In the genomic region with DNA sequence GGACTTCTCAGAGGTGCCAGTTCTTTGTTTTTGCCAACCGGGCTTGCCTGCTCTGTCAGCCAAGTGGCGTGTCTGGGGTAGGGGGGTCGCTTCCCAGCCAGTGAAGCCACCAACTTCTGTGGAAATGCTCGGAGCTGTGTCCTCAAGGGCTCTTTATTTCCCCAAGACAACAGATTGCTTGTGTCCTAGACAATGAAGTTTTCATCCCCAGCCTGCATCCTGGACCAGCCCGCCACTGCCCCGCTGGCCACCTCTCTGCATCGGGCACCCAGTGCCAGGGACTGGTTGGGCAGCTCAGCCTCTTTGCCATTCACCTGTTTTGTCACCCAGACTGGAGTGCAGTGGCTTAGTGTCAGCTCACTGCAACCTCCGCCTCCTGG, we compare ENCODE assay signal across 15 cellular contexts. TPM values are rescaled to one million over a fixed set of nuclear protein-coding genes. Genes with fewer than 3 reads are reported as not detected.
A peak's percentile ranks its signal among the peaks of the same experiment; 100 is the strongest.
DNase-seq lines count a peak whose midpoint lies in the region; ATAC-seq, FAIRE-seq and TF ChIP-seq lines count a peak whose summit lies in the region.
"Had no signal": no experiment of that assay in that cellular context is flagged by ENCODE, and none has a peak within 500 bp of the region (broad histone marks: within the 10 kb centered on the region; RNA-seq: fewer than 3 reads in every experiment).

No MANE protein-coding gene starts in this region.

- H3K36me3 Mint-ChIP-seq in activated CD4-positive, alpha-beta T cell treated with anti-CD3 and anti-CD28 coated beads, Interleukin-2, amount 10 ng/mL, durations not matched to agents 7 days and 5 days (ENCODE audit: low read depth): peaks cover 7% of the 10 kb centered on the region
- peaks cover 5% of the 10 kb centered on the region for H3K36me3 Mint-ChIP-seq in nephron (ENCODE audit: low read depth)
- H3K36me3 Mint-ChIP-seq: immature natural killer cell, natural killer cell had no signal

- H3K23ac ChIP-seq in neuronal stem cell (ENCODE audit: low read depth, low read length, poor library complexity): no peak overlapping the region

- no peak for TF ChIP-seq POLR2A in endothelial cell of umbilical vein (IDR thresholded peaks at IDR 0.05; ENCODE audit: low read depth, low read length)

- no peak overlapping the region for H3K4me2 ChIP-seq in endothelial cell of umbilical vein (ENCODE audit: insufficient read depth, low read length)
- H3K4me2 ChIP-seq in neuronal stem cell (ENCODE audit: insufficient read depth, low read length, poor library complexity, severe bottlenecking): no peak overlapping the region
- no peak overlapping the region for H3K4me2 ChIP-seq in SK-N-SH

- no peaks in the 10 kb centered on the region for H3K27me3 ChIP-seq in endothelial cell of umbilical vein (ENCODE audit: control insufficient read depth in 2 of 2, insufficient read depth in 2 of 2, low read length in 2 of 2)
- H3K27me3 ChIP-seq in tibial artery: no peaks in the 10 kb centered on the region
- H3K27me3 ChIP-seq in neuronal stem cell (ENCODE audit: control insufficient read depth in 3 of 3, insufficient read depth in 3 of 3, low read depth in 1 of 3, low read length in 3 of 3): no peaks in the 10 kb centered on the region
- no peaks in the 10 kb centered on the region for H3K27me3 ChIP-seq in SK-N-SH (ENCODE audit: insufficient read depth)
- H3K27me3 ChIP-seq: Peyer's patch had no signal

- no peak overlapping the region for H4K91ac ChIP-seq in neuronal stem cell (ENCODE audit: low read depth, low read length, poor library complexity)

- no peak for TF ChIP-seq CTCF in endothelial cell of umbilical vein (IDR thresholded peaks at IDR 0.05; ENCODE audit: extremely low read depth in 1 of 2, insufficient read depth in 1 of 2, low read depth in 1 of 2, low read length in 2 of 2)
- TF ChIP-seq CTCF in nephron (IDR thresholded peaks at IDR 0.05; ENCODE audit: unreplicated experiment in 3 of 3): no peak
- TF ChIP-seq CTCF in tibial artery (IDR thresholded peaks at IDR 0.05): no peak
- TF ChIP-seq CTCF in SK-N-SH (IDR thresholded peaks at IDR 0.05): no peak

- no peaks in the 10 kb centered on the region for H3K9me1 ChIP-seq in endothelial cell of umbilical vein (replicated peaks; ENCODE audit: control insufficient read depth, extremely low read depth, insufficient read depth, low read length)

- no peak overlapping the region for H2BK12ac ChIP-seq in neuronal stem cell (ENCODE audit: low read length)

- no peak overlapping the region for H3K4me3 Mint-ChIP-seq in activated CD4-positive, alpha-beta T cell treated with anti-CD3 and anti-CD28 coated beads, Interleukin-2, amount 10 ng/mL, durations not matched to agents 7 days and 5 days
- peak overlapping the region; percentile 21 to 46 (median 29) for H3K4me3 Mint-ChIP-seq in nephron
- H3K4me3 Mint-ChIP-seq: immature natural killer cell, natural killer cell had no signal

- no TSS peak for BruUV-seq in endothelial cell of umbilical vein (replicated peaks; lab: Mats Ljungman, UMichigan)

- H3K9me3 ChIP-seq in endothelial cell of umbilical vein (replicated peaks; ENCODE audit: control insufficient read depth, insufficient read depth, low read length) (no peaks in the 10 kb centered on the region), tibial artery (no peaks in the 10 kb centered on the region), neuronal stem cell (replicated peaks in 1 of 2; ENCODE audit: control insufficient read depth in 2 of 2, insufficient read depth in 1 of 2, low read depth in 1 of 2, low read length in 2 of 2) (no peaks in the 10 kb centered on the region), SK-N-SH (no peaks in the 10 kb centered on the region)
- H3K9me3 ChIP-seq: Peyer's patch had no signal

- H4K20me1 ChIP-seq in endothelial cell of umbilical vein (replicated peaks; ENCODE audit: control insufficient read depth, extremely low read depth, insufficient read depth, low read length): no peaks in the 10 kb centered on the region
- peaks cover 72% of the 10 kb centered on the region for H4K20me1 ChIP-seq in SK-N-SH (ENCODE audit: insufficient read depth)

- no peak for TF ChIP-seq EP300 in SK-N-SH (IDR thresholded peaks at IDR 0.05; ENCODE audit: borderline replicate concordance in 1 of 2, low read depth in 1 of 2, low read length in 1 of 2)

- H3K36me3 ChIP-seq in endothelial cell of umbilical vein (ENCODE audit: control insufficient read depth in 2 of 2, extremely low read depth in 1 of 2, insufficient read depth in 2 of 2, low read length in 2 of 2): no peaks in the 10 kb centered on the region
- H3K36me3 ChIP-seq in tibial artery: no peaks in the 10 kb centered on the region
- H3K36me3 ChIP-seq in neuronal stem cell (replicated peaks in 1 of 2; ENCODE audit: control insufficient read depth in 2 of 2, insufficient read depth in 2 of 2, low read length in 2 of 2): peaks cover 0 to 41% of the 10 kb centered on the region in 2 donors
- H3K36me3 ChIP-seq in SK-N-SH (replicated peaks in 1 of 2; ENCODE audit: control insufficient read depth in 1 of 2, insufficient read depth in 2 of 2, low read length in 1 of 2): peaks cover 0 to 1% of the 10 kb centered on the region in 2 experiments

- H3K9me3 Mint-ChIP-seq in activated CD4-positive, alpha-beta T cell treated with anti-CD3 and anti-CD28 coated beads, Interleukin-2, amount 10 ng/mL, durations not matched to agents 7 days and 5 days: no peaks in the 10 kb centered on the region
- H3K9me3 Mint-ChIP-seq in nephron: no peaks in the 10 kb centered on the region
- H3K9me3 Mint-ChIP-seq: immature natural killer cell, natural killer cell had no signal

- peaks cover 6% of the 10 kb centered on the region for H3F3A ChIP-seq in SK-N-SH (replicated peaks; ENCODE audit: insufficient read depth)

- H3K27ac Mint-ChIP-seq in activated CD4-positive, alpha-beta T cell treated with anti-CD3 and anti-CD28 coated beads, Interleukin-2, amount 10 ng/mL, durations not matched to agents 7 days and 5 days: peak overlapping the region; percentile 50
- peak overlapping the region; percentile 44 to 65 (median 45) for H3K27ac Mint-ChIP-seq in nephron

- WGBS in neuronal stem cell (ENCODE audit: extremely low coverage in 2 of 2, insufficient read length in 2 of 2, insufficient replicate concordance in 1 of 2), 2 donors: no CpG with 5 or more reads among the region's 8 CpGs
- WGBS in SK-N-SH (ENCODE audit: low lambda C conversion rate): 81% methylated on average over 8 of the region's 8 CpGs

- CTCF ChIA-PET in activated CD4-positive, alpha-beta T cell treated with anti-CD3 and anti-CD28 coated beads, Interleukin-2, amount 10 ng/mL, durations not matched to agents 7 days and 5 days (lab: Charles Lee): interaction anchor here (0.9 to 1.8 kb wide), 3 partner anchors 10 to 184 kb away, joined by 3 to 6 read pairs (median 3); partner anchors contain the start of gene MYO1F
- CTCF ChIA-PET in endothelial cell of umbilical vein (lab: Charles Lee): interaction anchor here (1.1 to 5.0 kb wide), 4 partner anchors 31 to 40 kb away, joined by 4 to 52 read pairs (median 24); no protein-coding TSS in a partner anchor
- CTCF ChIA-PET in SK-N-SH (lab: Yijun Ruan, JAX): interaction anchor here (1.9 to 8.0 kb wide), 2 partner anchors 19 to 40 kb away, joined by 8 to 78 read pairs; partner anchors contain the start of gene MARCHF2

- dilution Hi-C loops in endothelial cell of umbilical vein (cut with MboI; ENCODE audit: extremely low pct_ligation_motif_present, low sequenced_read_pairs): no loop called here

- H3K18ac ChIP-seq in neuronal stem cell (ENCODE audit: low read length): no peak overlapping the region

- intact Hi-C loops in endothelial cell of umbilical vein (cut with micrococcal nuclease) (loop anchor here (1.0 kb wide), 1 partner anchor 30 kb away; no protein-coding TSS in a partner anchor), tibial artery (cut with DNase I; ENCODE audit: low total_unique reads) (no loop called here)

- no peak overlapping the region for H2AK5ac ChIP-seq in neuronal stem cell (ENCODE audit: low read depth, low read length)

- no peak overlapping the region for H4K8ac ChIP-seq in neuronal stem cell (ENCODE audit: low read depth, low read length)

- no peak overlapping the region for H3K14ac ChIP-seq in neuronal stem cell (ENCODE audit: low read length)

- H3K4me3 ChIP-seq in endothelial cell of umbilical vein (replicated peaks in 1 of 3; ENCODE audit: insufficient read depth in 1 of 3, low read depth in 1 of 3, low read length in 3 of 3): no peak overlapping the region
- H3K4me3 ChIP-seq in tibial artery: no peak overlapping the region
- H3K4me3 ChIP-seq in neuronal stem cell (ENCODE audit: low read length in 2 of 2): no peak overlapping the region
- no peak overlapping the region for H3K4me3 ChIP-seq in SK-N-SH (ENCODE audit: low read depth in 2 of 2, low read length in 1 of 2)
- H3K4me3 ChIP-seq: Peyer's patch had no signal

- no peak overlapping the region for H2BK5ac ChIP-seq in neuronal stem cell (ENCODE audit: low read length)

- no peak for ATAC-seq in GM19463 (IDR thresholded peaks at IDR 0.05; ENCODE audit: unreplicated experiment)
- ATAC-seq: esophagus mucosa, natural killer cell had no signal

- H3K79me2 ChIP-seq in endothelial cell of umbilical vein (ENCODE audit: control insufficient read depth, insufficient read depth, low read length) (peaks cover 61% of the 10 kb centered on the region), SK-N-SH (ENCODE audit: insufficient read depth) (peaks cover 90% of the 10 kb centered on the region)

- H3K9ac ChIP-seq in endothelial cell of umbilical vein (replicated peaks; ENCODE audit: extremely low read depth, insufficient read depth, low read length) (no peak overlapping the region), neuronal stem cell (ENCODE audit: low read depth, low read length, poor library complexity) (no peak overlapping the region), SK-N-SH (no peak overlapping the region)

- no peak overlapping the region for H2AFZ ChIP-seq in endothelial cell of umbilical vein (ENCODE audit: low read depth, low read length)
- H2AFZ ChIP-seq in neuronal stem cell (ENCODE audit: low read length): no peak overlapping the region
- H2AFZ ChIP-seq in SK-N-SH (ENCODE audit: low read depth): no peak overlapping the region

- no peak for TF ChIP-seq RAD21 in SK-N-SH (IDR thresholded peaks at IDR 0.05; ENCODE audit: low read length)

- H3K4me1 ChIP-seq in endothelial cell of umbilical vein (ENCODE audit: control insufficient read depth, extremely low read depth, insufficient read depth, low read length): peaks cover 32% of the 10 kb centered on the region
- peaks cover 4 to 81% (median 67%) of the 10 kb centered on the region in 4 donors for H3K4me1 ChIP-seq in tibial artery
- H3K4me1 ChIP-seq in neuronal stem cell (ENCODE audit: control insufficient read depth in 2 of 2, insufficient read depth in 1 of 2, low read depth in 1 of 2, low read length in 2 of 2): peaks cover 5 to 9% of the 10 kb centered on the region in 2 donors
- peaks cover 14 to 36% of the 10 kb centered on the region in 2 experiments; a peak in 2 of 4 replicates for H3K4me1 ChIP-seq in SK-N-SH (ENCODE audit: control insufficient read depth in 1 of 2, insufficient read depth in 2 of 2, low read depth in 1 of 2, low read length in 1 of 2)

- DNase-seq in activated CD4-positive, alpha-beta T cell treated with anti-CD3 and anti-CD28 coated beads, Interleukin-2, amount 10 ng/mL, durations not matched to agents 7 days and 5 days: no peak
- DNase-seq in activated CD4-positive, alpha-beta T cell treated with anti-CD3 and anti-CD28 coated beads, Interleukin-2, amount 50 U/mL, for 1 hour: no peak
- no peak for DNase-seq in endothelial cell of umbilical vein (ENCODE audit: low read depth, low spot score)
- no peak for DNase-seq in tibial artery
- no peak for DNase-seq in neuronal stem cell (ENCODE audit: low spot score)
- no peak for DNase-seq in SK-N-SH
- DNase-seq: immature natural killer cell, natural killer cell, NCI-H2171 treated with DMSO at 0.1 percent for 48 hours, Peyer's patch had no signal

- H2BK120ac ChIP-seq in neuronal stem cell (ENCODE audit: low read depth, low read length): no peak overlapping the region

- no peaks in the 10 kb centered on the region for H3K9me2 ChIP-seq in SK-N-SH

- FAIRE-seq in endothelial cell of umbilical vein (lab: Jason Lieb, UNC): no peak
- FAIRE-seq: GM18507 had no signal

- peaks cover 33% of the 10 kb centered on the region for H3K79me1 ChIP-seq in neuronal stem cell (ENCODE audit: low read depth, low read length)

- H3K27ac ChIP-seq in endothelial cell of umbilical vein (ENCODE audit: insufficient read depth, low read depth, low read length): peak overlapping the region; percentile 70
- H3K27ac ChIP-seq in tibial artery: peak overlapping the region; percentile 99 to 100
- H3K27ac ChIP-seq in neuronal stem cell (replicated peaks; ENCODE audit: low read length): no peak overlapping the region
- H3K27ac ChIP-seq in SK-N-SH (ENCODE audit: low read depth in 2 of 2, low read length in 1 of 2): peak overlapping the region in 1 of 2 experiments; percentile 18; a peak in 1 of 4 replicates

- POLR2A ChIA-PET in activated CD4-positive, alpha-beta T cell treated with anti-CD3 and anti-CD28 coated beads, Interleukin-2, amount 10 ng/mL, durations not matched to agents 7 days and 5 days (lab: Charles Lee): no interaction called here
- POLR2A ChIA-PET in endothelial cell of umbilical vein (lab: Charles Lee) (no interaction called here), SK-N-SH (lab: Yijun Ruan, JAX) (no interaction called here)

- no peak overlapping the region for H2BK15ac ChIP-seq in neuronal stem cell (ENCODE audit: low read length)

- H3K27me3 Mint-ChIP-seq in activated CD4-positive, alpha-beta T cell treated with anti-CD3 and anti-CD28 coated beads, Interleukin-2, amount 10 ng/mL, durations not matched to agents 7 days and 5 days: no peaks in the 10 kb centered on the region
- no peaks in the 10 kb centered on the region for H3K27me3 Mint-ChIP-seq in nephron (ENCODE audit: low read depth)

- no peak overlapping the region for H3K4ac ChIP-seq in neuronal stem cell (ENCODE audit: low read length)

- H3K4me1 Mint-ChIP-seq in activated CD4-positive, alpha-beta T cell treated with anti-CD3 and anti-CD28 coated beads, Interleukin-2, amount 10 ng/mL, durations not matched to agents 7 days and 5 days: peaks cover 46% of the 10 kb centered on the region
- H3K4me1 Mint-ChIP-seq in nephron: peaks cover 36% of the 10 kb centered on the region

RNA-seq across cellular contexts. Expression of gene RAB11B, which starts 3.7 kb away (rescaled TPM):
- 100 to 1,000 TPM; 104 to 107 TPM for total RNA-seq in activated CD4-positive, alpha-beta T cell treated with anti-CD3 and anti-CD28 coated beads, Interleukin-2, amount 10 ng/mL, durations not matched to agents 7 days and 5 days
- 92.2 and 99.8 TPM in 2 replicates for total RNA-seq in endothelial cell of umbilical vein
- polyA plus RNA-seq in endothelial cell of umbilical vein: 74.1 and 80.0 TPM in 2 replicates
- polyA plus RNA-seq in endothelial cell of umbilical vein (2011; cell fraction: cytosol; rRNA removed): 54.1 and 72.1 TPM in 2 replicates
- 130 and 131 TPM in 2 replicates for polyA plus RNA-seq in endothelial cell of umbilical vein (2011; cell fraction: nucleus; rRNA removed)
- 82.6 and 111 TPM in 2 replicates for polyA plus RNA-seq in endothelial cell of umbilical vein (2012)
- 58.4 and 64.1 TPM in 2 replicates for polyA minus RNA-seq in endothelial cell of umbilical vein
- 32.6 TPM for polyA minus RNA-seq in endothelial cell of umbilical vein (2011; cell fraction: cytosol; rRNA and poly(A)+ RNA removed)
- 45.5 and 73.0 TPM in 2 replicates for polyA minus RNA-seq in endothelial cell of umbilical vein (2011; cell fraction: nucleus; rRNA and poly(A)+ RNA removed)
- 104 TPM for polyA plus RNA-seq in neuronal stem cell (2013, experiment 1 of 2)
- 102 TPM for polyA plus RNA-seq in neuronal stem cell (2013, experiment 2 of 2)
- 70.5 and 127 TPM in 2 replicates for polyA plus RNA-seq in SK-N-SH (2012; rRNA removed)
- 50.5 and 81.5 TPM in 2 replicates for polyA plus RNA-seq in SK-N-SH (2012; cell fraction: cytosol; rRNA removed)
- 241 and 251 TPM in 2 replicates for polyA plus RNA-seq in SK-N-SH (2012; cell fraction: nucleus; rRNA removed)

RNA-seq across cellular contexts. Expression of gene MARCHF2, which starts 19.2 kb away (rescaled TPM):
- total RNA-seq in activated CD4-positive, alpha-beta T cell treated with anti-CD3 and anti-CD28 coated beads, Interleukin-2, amount 10 ng/mL, durations not matched to agents 7 days and 5 days: 10 to 100 TPM; 26.4 to 29.0 TPM
- total RNA-seq in endothelial cell of umbilical vein: 40.1 and 43.5 TPM in 2 replicates
- polyA plus RNA-seq in endothelial cell of umbilical vein: 91.9 and 130 TPM in 2 replicates
- polyA plus RNA-seq in endothelial cell of umbilical vein (2011; cell fraction: cytosol; rRNA removed): 44.4 and 67.0 TPM in 2 replicates
- 35.4 and 40.1 TPM in 2 replicates for polyA plus RNA-seq in endothelial cell of umbilical vein (2011; cell fraction: nucleus; rRNA removed)
- polyA plus RNA-seq in endothelial cell of umbilical vein (2012): 44.0 and 76.6 TPM in 2 replicates
- polyA minus RNA-seq in endothelial cell of umbilical vein: 23.7 and 29.0 TPM in 2 replicates
- 5.4 TPM for polyA minus RNA-seq in endothelial cell of umbilical vein (2011; cell fraction: cytosol; rRNA and poly(A)+ RNA removed)
- polyA minus RNA-seq in endothelial cell of umbilical vein (2011; cell fraction: nucleus; rRNA and poly(A)+ RNA removed): 10.9 and 21.7 TPM in 2 replicates
- 25.7 TPM for polyA plus RNA-seq in neuronal stem cell (2013, experiment 1 of 2)
- polyA plus RNA-seq in neuronal stem cell (2013, experiment 2 of 2): 24.5 TPM
- 52.9 and 57.2 TPM in 2 replicates for polyA plus RNA-seq in SK-N-SH (2012; rRNA removed)
- 22.9 and 46.6 TPM in 2 replicates for polyA plus RNA-seq in SK-N-SH (2012; cell fraction: cytosol; rRNA removed)
- polyA plus RNA-seq in SK-N-SH (2012; cell fraction: nucleus; rRNA removed): 52.6 and 71.9 TPM in 2 replicates

RNA-seq across cellular contexts. Expression of gene ANGPTL4, which starts 29.9 kb away (rescaled TPM):
- not detected for total RNA-seq in activated CD4-positive, alpha-beta T cell treated with anti-CD3 and anti-CD28 coated beads, Interleukin-2, amount 10 ng/mL, durations not matched to agents 7 days and 5 days
- 3.9 and 4.6 TPM in 2 replicates for total RNA-seq in endothelial cell of umbilical vein
- polyA plus RNA-seq in endothelial cell of umbilical vein (14.1 and 18.5 TPM in 2 replicates), SK-N-SH (2012; rRNA removed) (62.5 and 71.2 TPM in 2 replicates)
- 11.1 and 13.6 TPM in 2 replicates for polyA plus RNA-seq in endothelial cell of umbilical vein (2011; cell fraction: cytosol; rRNA removed)
- 21.6 and 23.6 TPM in 2 replicates for polyA plus RNA-seq in endothelial cell of umbilical vein (2011; cell fraction: nucleus; rRNA removed)
- polyA plus RNA-seq in endothelial cell of umbilical vein (2012): 18.8 and 26.4 TPM in 2 replicates
- polyA minus RNA-seq in endothelial cell of umbilical vein: 2.5 and 5.9 TPM in 2 replicates
- polyA minus RNA-seq in endothelial cell of umbilical vein (2011; cell fraction: cytosol; rRNA and poly(A)+ RNA removed): 0.72 TPM
- 4.3 and 11.4 TPM in 2 replicates for polyA minus RNA-seq in endothelial cell of umbilical vein (2011; cell fraction: nucleus; rRNA and poly(A)+ RNA removed)
- 2.7 TPM for polyA plus RNA-seq in neuronal stem cell (2013, experiment 1 of 2)
- polyA plus RNA-seq in neuronal stem cell (2013, experiment 2 of 2): 3.0 TPM
- 25.9 and 37.6 TPM in 2 replicates for polyA plus RNA-seq in SK-N-SH (2012; cell fraction: cytosol; rRNA removed)
- 181 and 394 TPM in 2 replicates for polyA plus RNA-seq in SK-N-SH (2012; cell fraction: nucleus; rRNA removed)
- total RNA-seq: A172, natural killer cell had no signal
- polyA plus RNA-seq: immature natural killer cell had no signal

RNA-seq across cellular contexts. Expression of gene KANK3, which starts 50.8 kb away (rescaled TPM):
- total RNA-seq in activated CD4-positive, alpha-beta T cell treated with anti-CD3 and anti-CD28 coated beads, Interleukin-2, amount 10 ng/mL, durations not matched to agents 7 days and 5 days: 1 to 10 TPM; 1.3 to 2.7 TPM
- 26.3 and 30.0 TPM in 2 replicates for total RNA-seq in endothelial cell of umbilical vein
- polyA plus RNA-seq in endothelial cell of umbilical vein: 22.1 and 25.0 TPM in 2 replicates
- polyA plus RNA-seq in endothelial cell of umbilical vein (2011; cell fraction: cytosol; rRNA removed): 10.9 and 14.4 TPM in 2 replicates
- polyA plus RNA-seq in endothelial cell of umbilical vein (2011; cell fraction: nucleus; rRNA removed): 47.3 and 47.4 TPM in 2 replicates
- polyA plus RNA-seq in endothelial cell of umbilical vein (2012): 6.1 and 11.4 TPM in 2 replicates
- polyA minus RNA-seq in endothelial cell of umbilical vein: 8.3 and 8.7 TPM in 2 replicates
- polyA minus RNA-seq in endothelial cell of umbilical vein (2011; cell fraction: cytosol; rRNA and poly(A)+ RNA removed): not detected
- 6.3 and 14.1 TPM in 2 replicates for polyA minus RNA-seq in endothelial cell of umbilical vein (2011; cell fraction: nucleus; rRNA and poly(A)+ RNA removed)
- polyA plus RNA-seq in neuronal stem cell (2013, experiment 1 of 2): 0.50 TPM
- 0.57 TPM for polyA plus RNA-seq in neuronal stem cell (2013, experiment 2 of 2)
- polyA plus RNA-seq in SK-N-SH (2012; rRNA removed): 0.51 and 0.91 TPM in 2 replicates
- 0.12 and 0.17 TPM in 2 replicates for polyA plus RNA-seq in SK-N-SH (2012; cell fraction: cytosol; rRNA removed)
- 1.5 and 1.7 TPM in 2 replicates for polyA plus RNA-seq in SK-N-SH (2012; cell fraction: nucleus; rRNA removed)

RNA-seq across cellular contexts. Expression of gene HNRNPM, which starts 50.9 kb away (rescaled TPM):
- 100 to 1,000 TPM; 248 to 265 TPM for total RNA-seq in activated CD4-positive, alpha-beta T cell treated with anti-CD3 and anti-CD28 coated beads, Interleukin-2, amount 10 ng/mL, durations not matched to agents 7 days and 5 days
- 288 and 301 TPM in 2 replicates for total RNA-seq in endothelial cell of umbilical vein
- 244 and 250 TPM in 2 replicates for polyA plus RNA-seq in endothelial cell of umbilical vein
- 184 TPM in 2 replicates for polyA plus RNA-seq in endothelial cell of umbilical vein (2011; cell fraction: cytosol; rRNA removed)
- 170 and 195 TPM in 2 replicates for polyA plus RNA-seq in endothelial cell of umbilical vein (2011; cell fraction: nucleus; rRNA removed)
- polyA plus RNA-seq in endothelial cell of umbilical vein (2012): 197 and 307 TPM in 2 replicates
- polyA minus RNA-seq in endothelial cell of umbilical vein: 117 and 142 TPM in 2 replicates
- 99.1 TPM for polyA minus RNA-seq in endothelial cell of umbilical vein (2011; cell fraction: cytosol; rRNA and poly(A)+ RNA removed)
- 135 and 137 TPM in 2 replicates for polyA minus RNA-seq in endothelial cell of umbilical vein (2011; cell fraction: nucleus; rRNA and poly(A)+ RNA removed)
- polyA plus RNA-seq in neuronal stem cell (2013, experiment 1 of 2): 112 TPM
- 111 TPM for polyA plus RNA-seq in neuronal stem cell (2013, experiment 2 of 2)
- polyA plus RNA-seq in SK-N-SH (2012; rRNA removed): 178 and 205 TPM in 2 replicates
- polyA plus RNA-seq in SK-N-SH (2012; cell fraction: cytosol; rRNA removed): 181 and 182 TPM in 2 replicates
- 161 and 269 TPM in 2 replicates for polyA plus RNA-seq in SK-N-SH (2012; cell fraction: nucleus; rRNA removed)
